Comparison of ENCODE assay signal across 1 cellular context in the genomic region with DNA sequence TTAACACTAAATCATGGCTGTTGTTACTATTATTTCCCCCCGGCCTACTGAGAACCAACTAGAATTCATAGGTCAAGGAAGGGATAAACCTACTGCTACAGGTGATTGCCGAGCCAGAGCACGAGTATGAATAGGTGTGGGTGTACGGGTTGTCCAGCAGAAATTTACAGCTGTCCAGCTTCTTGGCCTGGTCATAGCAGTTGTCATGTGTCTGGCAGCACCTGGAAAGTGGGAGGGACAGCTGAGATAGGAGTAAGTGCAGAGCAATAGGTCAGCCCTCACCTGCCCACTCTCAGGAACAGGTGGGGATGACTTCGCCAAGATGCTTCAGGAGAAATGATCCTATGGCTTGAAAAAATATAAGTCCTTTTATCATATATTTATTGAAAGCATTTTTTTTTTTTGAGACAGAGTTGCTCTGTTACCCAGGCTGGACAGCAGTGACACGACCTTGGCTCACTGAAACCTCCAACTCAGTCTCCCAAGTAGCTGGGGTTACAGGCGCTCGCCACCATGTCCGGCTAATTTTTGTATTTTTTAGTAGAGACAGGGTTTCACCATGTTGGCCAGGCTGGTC.
TF ChIP-seq lines count a peak whose summit lies in the region.

No MANE protein-coding gene starts in this region.

TF ChIP-seq in A549, 52 proteins besides CTCF, POLR2A, EP300 and RAD21 (continued from another document):
- TF ChIP-seq TFCP2L1 (CRISPR knock-in tag; IDR thresholded peaks at IDR 0.05): no peak
TF ChIP-seq in A549: peak in this region for 0.
